ENCODE assay signal across 15 cellular contexts in genomic region chr9:8822667-8823025, GRCh38.
DNase-seq lines count a peak whose midpoint lies in the region; ATAC-seq and TF ChIP-seq lines count a peak whose summit lies in the region.
"Had no signal": no experiment of that assay in that cellular context is flagged by ENCODE, and none has a peak within 500 bp of the region (broad histone marks: within the 10 kb centered on the region; RNA-seq: fewer than 3 reads in every experiment).

No MANE protein-coding gene starts in this region.

- ATAC-seq in naive thymus-derived CD4-positive, alpha-beta T cell, result no peak
- ATAC-seq: HCT116 had no signal

- peak overlapping the region; percentile 65 for H3K4me2 ChIP-seq in Loucy (ENCODE audit: low read depth, low read length, poor library complexity, severe bottlenecking)

- H3K4me3 Mint-ChIP-seq in naive thymus-derived CD4-positive, alpha-beta T cell, result no peak overlapping the region
- H3K4me3 Mint-ChIP-seq: CD4-positive, alpha-beta T cell had no signal

- H3K36me3 ChIP-seq in Loucy (ENCODE audit: insufficient read depth, low read length) (peaks cover 3% of the 10 kb centered on the region; the same call in 1 of the 2 replicates), liver (ENCODE audit: control insufficient read depth in 4 of 4, insufficient read depth in 3 of 4, low read depth in 1 of 4, low read length in 3 of 4) (no peaks in the 10 kb centered on the region)
- H3K36me3 ChIP-seq in naive thymus-derived CD4-positive, alpha-beta T cell (ENCODE audit: control insufficient read depth in 2 of 3, insufficient read depth in 3 of 3, low read length in 3 of 3), result no peaks in the 10 kb centered on the region

- H3K27me3 ChIP-seq in Loucy (ENCODE audit: insufficient read depth, low read length, poor library complexity, severe bottlenecking) (no peaks in the 10 kb centered on the region), liver (ENCODE audit: control insufficient read depth in 4 of 4, insufficient read depth in 4 of 4, low read length in 3 of 4) (no peaks in the 10 kb centered on the region)
- H3K27me3 ChIP-seq in naive thymus-derived CD4-positive, alpha-beta T cell (ENCODE audit: control insufficient read depth in 2 of 2, insufficient read depth in 2 of 2, low read length in 2 of 2), result no peaks in the 10 kb centered on the region

- H4K20me1 ChIP-seq in Loucy (ENCODE audit: insufficient read depth, low read length, poor library complexity, severe bottlenecking), result peaks cover 29% of the 10 kb centered on the region

- H3K9me3 ChIP-seq in Loucy (ENCODE audit: insufficient read depth, low read depth, low read length) (no peaks in the 10 kb centered on the region), liver (ENCODE audit: control insufficient read depth in 4 of 4, low read length in 3 of 4) (no peaks in the 10 kb centered on the region)
- H3K9me3 ChIP-seq in naive thymus-derived CD4-positive, alpha-beta T cell (ENCODE audit: control insufficient read depth in 2 of 3, low read length in 3 of 3), result no peaks in the 10 kb centered on the region

- H3F3A ChIP-seq in Loucy (ENCODE audit: low read depth), result no peaks in the 10 kb centered on the region

- intact Hi-C loops in naive thymus-derived CD4-positive, alpha-beta T cell (cut with micrococcal nuclease), result no loop called here

- no peak for TF ChIP-seq CTCF in Loucy (conservative IDR thresholded peaks at IDR 0.05; ENCODE audit: low read length)
- TF ChIP-seq CTCF in epithelial cell of proximal tubule (conservative IDR thresholded peaks at IDR 0.05; ENCODE audit: low read depth, low read length), result no peak
- no peak for TF ChIP-seq CTCF in liver (IDR thresholded peaks at IDR 0.05; ENCODE audit: low read depth, low read length, missing input control)
- no peak for TF ChIP-seq CTCF in retinal pigment epithelial cell (conservative IDR thresholded peaks at IDR 0.05; ENCODE audit: low read depth, low read length)

- CTCF ChIA-PET in naive thymus-derived CD4-positive, alpha-beta T cell (lab: Charles Lee), result no interaction called here

- H3K4me1 ChIP-seq in Loucy (ENCODE audit: insufficient read depth, low read length, poor library complexity, severe bottlenecking) (peaks cover 59% of the 10 kb centered on the region), liver (ENCODE audit: control insufficient read depth in 4 of 4, insufficient read depth in 4 of 4, low read length in 3 of 4) (peaks cover 0 to 24% (median 7%) of the 10 kb centered on the region in 4 donors)
- H3K4me1 ChIP-seq in naive thymus-derived CD4-positive, alpha-beta T cell (ENCODE audit: control insufficient read depth in 2 of 2, insufficient read depth in 2 of 2, low read length in 2 of 2), result no peaks in the 10 kb centered on the region

- H3K4me3 ChIP-seq in Loucy (ENCODE audit: low read length, poor library complexity, severe bottlenecking) (peak overlapping the region; percentile 34), epithelial cell of proximal tubule (ENCODE audit: low read depth, low read length) (peak overlapping the region; percentile 36), liver (ENCODE audit: low read depth in 1 of 3, low read length in 3 of 3) (peak overlapping the region; percentile 47 to 63 (median 53)), retinal pigment epithelial cell (ENCODE audit: low read length) (no peak overlapping the region)
- no peak overlapping the region for H3K4me3 ChIP-seq in naive thymus-derived CD4-positive, alpha-beta T cell (ENCODE audit: low read length)

- peak; percentile 41 to 55 for TF ChIP-seq RAD21 in liver (IDR thresholded peaks at IDR 0.05)

- peak overlapping the region; percentile 90 for H3K27ac ChIP-seq in liver (ENCODE audit: low read depth in 1 of 2, low read length in 2 of 2)
- H3K27ac ChIP-seq in naive thymus-derived CD4-positive, alpha-beta T cell (ENCODE audit: low read depth, low read length), result no peak overlapping the region

- H3K36me3 Mint-ChIP-seq in naive thymus-derived CD4-positive, alpha-beta T cell, result no peaks in the 10 kb centered on the region

- H3K27ac Mint-ChIP-seq in naive thymus-derived CD4-positive, alpha-beta T cell, result no peak overlapping the region
- H3K27ac Mint-ChIP-seq: CD4-positive, alpha-beta T cell had no signal

- 33% methylated on average over 5 of the region's 5 CpGs for WGBS in liver

- no peak overlapping the region for H2AFZ ChIP-seq in Loucy (ENCODE audit: low read length)

- POLR2A ChIA-PET in naive thymus-derived CD4-positive, alpha-beta T cell (lab: Charles Lee), result no interaction called here

- DNase-seq in epithelial cell of proximal tubule (ENCODE audit: low read depth) (peak; percentile 77), retinal pigment epithelial cell (ENCODE audit: low read depth) (peak; percentile 61), DMS 273 treated with DMSO at 0.1 percent for 48 hours (lab: John Stamatoyannopoulos, UW) (no peak), activated T-cell treated with anti-CD3 and anti-CD28 coated beads for 4 hours (no peak)
- DNase-seq in naive thymus-derived CD4-positive, alpha-beta T cell, result no peak
- DNase-seq: CD4-positive, alpha-beta T cell; DND-41; GDM1; NCI-H1436 treated with DMSO at 0.1 percent for 48 hours; NCI-H2081 treated with DMSO at 0.1 percent for 48 hours; NCI-H524 treated with DMSO at 0.1 percent for 48 hours; Right ventricle myocardium superior had no signal

- H3K9me3 Mint-ChIP-seq in naive thymus-derived CD4-positive, alpha-beta T cell, result peaks cover 0 to 22% (median 0%) of the 10 kb centered on the region in 11 donors
- H3K9me3 Mint-ChIP-seq: CD4-positive, alpha-beta T cell had no signal

- peaks cover 0 to 4% (median 0%) of the 10 kb centered on the region in 5 donors for H3K27me3 Mint-ChIP-seq in naive thymus-derived CD4-positive, alpha-beta T cell
- H3K27me3 Mint-ChIP-seq: CD4-positive, alpha-beta T cell had no signal

- H3K4me1 Mint-ChIP-seq in naive thymus-derived CD4-positive, alpha-beta T cell, result peaks cover 0 to 8% (median 0%) of the 10 kb centered on the region in 7 donors

- no peaks in the 10 kb centered on the region for H3K9me2 ChIP-seq in Loucy (replicated peaks; ENCODE audit: low read depth, low read length)

- H3K9ac ChIP-seq in Loucy (ENCODE audit: low read depth, low read length, poor library complexity, severe bottlenecking) (no peak overlapping the region), liver (ENCODE audit: low read depth in 1 of 2, low read length in 2 of 2) (peak overlapping the region; percentile 3 to 61)

- H3K79me2 ChIP-seq in Loucy (ENCODE audit: insufficient read depth, low read length), result peaks cover 98% of the 10 kb centered on the region

TF ChIP-seq in liver, 16 proteins besides CTCF, POLR2A, EP300 and RAD21 (continues in another document):
- TF ChIP-seq SP1 (IDR thresholded peaks at IDR 0.05), result peak; percentile 94
- peak; percentile 76 for TF ChIP-seq TAF1 (conservative IDR thresholded peaks at IDR 0.05)
- peak; percentile 40 to 78 for TF ChIP-seq RXRA (IDR thresholded peaks at IDR 0.05)
- peak; percentile 72 for TF ChIP-seq YY1 (IDR thresholded peaks at IDR 0.05)
- peak; percentile 91 for TF ChIP-seq REST (IDR thresholded peaks at IDR 0.05)
- peak; percentile 60 for TF ChIP-seq FOXA1 (IDR thresholded peaks at IDR 0.05)
- TF ChIP-seq EGR1 (IDR thresholded peaks at IDR 0.05; ENCODE audit: low read depth in 2 of 2), result peak in 1 of 2 donors; percentile 81
- TF ChIP-seq FOXA2 (IDR thresholded peaks at IDR 0.05), result peak; percentile 70
- peak; percentile 19 for TF ChIP-seq NR2F2 (IDR thresholded peaks at IDR 0.05)
- TF ChIP-seq MAX (IDR thresholded peaks at IDR 0.05), result peak; percentile 45
- TF ChIP-seq ATF3 (IDR thresholded peaks at IDR 0.05), result no peak

Comparison
In these comparisons a context has a peak if more than half of its experiments do, and no peak if none do; other contexts are left out.
1. H3K4me3 ChIP-seq: peak in Loucy (single experiment), epithelial cell of proximal tubule (single experiment) and liver (3 of 3); none in retinal pigment epithelial cell (single experiment) and naive thymus-derived CD4-positive, alpha-beta T cell (single experiment).
2. DNase-seq: peak in epithelial cell of proximal tubule (single experiment) and retinal pigment epithelial cell (single experiment); none in DMS 273 treated with DMSO at 0.1 percent for 48 hours (single experiment), naive thymus-derived CD4-positive, alpha-beta T cell (0 of 9) and activated T-cell treated with anti-CD3 and anti-CD28 coated beads for 4 hours (single experiment).